17 cellular contexts compared by ENCODE assay signal in genomic region chr17:36195474-36196098, GRCh38. TPM values are rescaled to one million over a fixed set of nuclear protein-coding genes. Genes with fewer than 3 reads are reported as not detected.
A peak's percentile ranks its signal among the peaks of the same experiment; 100 is the strongest.
DNase-seq lines count a peak whose midpoint lies in the region; ATAC-seq, FAIRE-seq and TF ChIP-seq lines count a peak whose summit lies in the region.
"Had no signal": no experiment of that assay in that cellular context is flagged by ENCODE, and none has a peak within 500 bp of the region (broad histone marks: within the 10 kb centered on the region; RNA-seq: fewer than 3 reads in every experiment).

No MANE protein-coding gene starts in this region.

- peaks cover 56% of the 10 kb centered on the region for H3K27me3 Mint-ChIP-seq in osteocyte (ENCODE audit: unreplicated experiment)

- 85% methylated on average over 10 of the region's 10 CpGs; no CpG with 5 or more reads in 1 of the 2 experiments for WGBS in H1 (ENCODE audit: extremely low coverage in 1 of 2, insufficient coverage in 1 of 2, insufficient read length in 1 of 2, insufficient replicate concordance in 2 of 2, low coverage in 1 of 2, low lambda C conversion rate in 2 of 2, missing lambda C conversion rate in 1 of 2), 2 experiments

- CTCF ChIA-PET in H1 (lab: Charles Lee; ENCODE audit: partially characterized antibody): interaction anchor here (1.0 to 1.9 kb wide), 5 partner anchors 9 to 287 kb away, joined by 3 to 13 read pairs (median 4); no protein-coding TSS in a partner anchor

- no peaks in the 10 kb centered on the region for H3K79me2 ChIP-seq in H1 (ENCODE audit: control insufficient read depth in 1 of 2, insufficient read depth in 2 of 2, low read length in 2 of 2)

- no peak overlapping the region for H3K4ac ChIP-seq in H1 (replicated peaks; ENCODE audit: insufficient read length, low read depth, low read length)

- H3K4me1 Mint-ChIP-seq in osteocyte (ENCODE audit: unreplicated experiment): peaks cover 9% of the 10 kb centered on the region

- H2BK12ac ChIP-seq in H1 (ENCODE audit: low read depth, low read length): no peak overlapping the region

- no peaks in the 10 kb centered on the region for H3K9me3 Mint-ChIP-seq in osteocyte (ENCODE audit: unreplicated experiment)
- H3K9me3 Mint-ChIP-seq: activated CD4-positive, alpha-beta memory T cell treated with anti-CD3 and anti-CD28 coated beads for 36 hours had no signal

- H4K5ac ChIP-seq in H1 (ENCODE audit: insufficient read length, low read depth, low read length): no peak overlapping the region

- H3K18ac ChIP-seq in H1 (ENCODE audit: extremely low read depth, low read length): no peak overlapping the region

- no peaks in the 10 kb centered on the region for H3K9me3 ChIP-seq in H1 (ENCODE audit: insufficient read depth in 2 of 2, low read depth in 1 of 2, low read length in 1 of 2)
- H3K9me3 ChIP-seq: body of pancreas, MG63 had no signal

- TF ChIP-seq RAD21 in H1 (IDR thresholded peaks at IDR 0.05 in 1 of 2, conservative IDR thresholded peaks at IDR 0.05 in 1 of 2; ENCODE audit: low read depth in 2 of 2, low read length in 2 of 2): no peak

- H3K4me3 Mint-ChIP-seq in osteocyte (ENCODE audit: unreplicated experiment): no peak overlapping the region
- H3K4me3 Mint-ChIP-seq: activated CD4-positive, alpha-beta memory T cell treated with anti-CD3 and anti-CD28 coated beads for 36 hours had no signal

- no peak overlapping the region for H3K27ac ChIP-seq in H1 (ENCODE audit: low read depth, low read length)
- H3K27ac ChIP-seq: body of pancreas had no signal

- FAIRE-seq in H1 (lab: Jason Lieb, UNC): no peak
- FAIRE-seq: small intestine had no signal

- no peak for TF ChIP-seq EP300 in H1 (IDR thresholded peaks at IDR 0.05; ENCODE audit: borderline replicate concordance in 1 of 2, low read depth in 2 of 2, low read length in 2 of 2)

- no peak overlapping the region for H3K4me3 ChIP-seq in H1 (ENCODE audit: extremely low read depth in 1 of 4, insufficient read depth in 2 of 4, low read depth in 3 of 4, low read length in 4 of 4)
- H3K4me3 ChIP-seq: body of pancreas, MG63 had no signal

- H3K23me2 ChIP-seq in H1 (ENCODE audit: low read depth, low read length): no peaks in the 10 kb centered on the region

- no peak overlapping the region for H3K4me2 ChIP-seq in H1 (ENCODE audit: insufficient read depth in 1 of 2, low read depth in 2 of 2, low read length in 2 of 2)

- peaks cover 0 to 3% (median 2%) of the 10 kb centered on the region in 4 experiments; a peak in 4 of 7 replicates for H3K27me3 ChIP-seq in H1 (replicated peaks in 1 of 4; ENCODE audit: control insufficient read depth in 3 of 4, extremely low read depth in 1 of 4, insufficient read depth in 3 of 4, low read length in 3 of 4)
- H3K27me3 ChIP-seq: body of pancreas had no signal

- peaks cover 0 to 5% (median 2%) of the 10 kb centered on the region in 4 experiments; a peak in 2 of 7 replicates for H3K4me1 ChIP-seq in H1 (replicated peaks in 1 of 4; ENCODE audit: control insufficient read depth in 3 of 4, insufficient read depth in 4 of 4, low read length in 3 of 4)
- H3K4me1 ChIP-seq: body of pancreas had no signal

- no peak overlapping the region for H2BK20ac ChIP-seq in H1 (ENCODE audit: low read length)

- no peaks in the 10 kb centered on the region for H3K36me3 ChIP-seq in H1 (ENCODE audit: control insufficient read depth in 2 of 4, insufficient read depth in 4 of 4, low read length in 3 of 4)
- H3K36me3 ChIP-seq: MG63 had no signal

- no peak overlapping the region for H4K91ac ChIP-seq in H1 (replicated peaks; ENCODE audit: insufficient read length, low read length)

- H3K27ac Mint-ChIP-seq in osteocyte (ENCODE audit: unreplicated experiment): no peak overlapping the region
- H3K27ac Mint-ChIP-seq: activated CD4-positive, alpha-beta memory T cell treated with anti-CD3 and anti-CD28 coated beads for 36 hours had no signal

- H3K9ac ChIP-seq in H1 (replicated peaks in 1 of 4; ENCODE audit: extremely low read depth in 1 of 4, low read depth in 3 of 4, low read length in 3 of 4): no peak overlapping the region

- H2AFZ ChIP-seq in H1 (ENCODE audit: low read length): peak overlapping the region; percentile 0; the same call in 1 of the 2 replicates

- DNase-seq in ELF-1 (ENCODE audit: low read depth, low spot score) (peak; percentile 30), Kasumi-1 (lab: John Stamatoyannopoulos, UW) (peak; percentile 33 to 46), H1 (ENCODE audit: low read depth in 1 of 2, low spot score in 2 of 2) (no peak), osteocyte (ENCODE audit: extremely low spot score, unreplicated experiment) (peak; percentile 87), mucosa of gallbladder (ENCODE audit: low spot score) (no peak), UCSD-AML1 (lab: John Stamatoyannopoulos, UW; ENCODE audit: unreplicated experiment) (no peak)
- DNase-seq: activated CD4-positive, alpha-beta memory T cell treated with anti-CD3 and anti-CD28 coated beads for 36 hours; foreskin fibroblast; MG63; NCI-H2107; NCI-H82; Right ventricle myocardium superior; small intestine; T-helper 9 cell had no signal

- ATAC-seq in HG03354 (IDR thresholded peaks at IDR 0.05; ENCODE audit: poor library complexity, severe bottlenecking, unreplicated experiment): no peak
- ATAC-seq: body of pancreas had no signal

- POLR2A ChIA-PET in H1 (lab: Charles Lee; ENCODE audit: partially characterized antibody): interaction anchor here (1.1 kb wide), 1 partner anchor 13 kb away, joined by 3 read pairs; no protein-coding TSS in a partner anchor

- no peaks in the 10 kb centered on the region for H4K20me1 ChIP-seq in H1 (replicated peaks in 1 of 2; ENCODE audit: control insufficient read depth in 1 of 2, insufficient read depth in 2 of 2, low read length in 2 of 2)

- H3K56ac ChIP-seq in H1 (replicated peaks; ENCODE audit: insufficient read length, low read depth, low read length): no peak overlapping the region

- H3K79me1 ChIP-seq in H1 (ENCODE audit: low read depth, low read length): no peaks in the 10 kb centered on the region

- no peak for TF ChIP-seq CTCF in H1 (IDR thresholded peaks at IDR 0.05; ENCODE audit: control extremely low read depth in 1 of 3, insufficient read depth in 1 of 3, low read depth in 1 of 3, low read length in 3 of 3)
- no peak for TF ChIP-seq CTCF in osteocyte (IDR thresholded peaks at IDR 0.05)

- no peak overlapping the region for H2BK15ac ChIP-seq in H1 (ENCODE audit: low read length)

- H4K8ac ChIP-seq in H1 (ENCODE audit: extremely low read depth, insufficient read depth, low read length): 0 out of 2 replicates have a peak overlapping the region, but pooled peaks have one; percentile 40

- TF ChIP-seq POLR2A in H1 (IDR thresholded peaks at IDR 0.05; ENCODE audit: control extremely low read depth in 1 of 2, low read depth in 2 of 2, low read length in 2 of 2): no peak

- H2BK120ac ChIP-seq in H1 (replicated peaks; ENCODE audit: low read depth, low read length): no peak overlapping the region

- no peak overlapping the region for H2AK5ac ChIP-seq in H1 (ENCODE audit: low read depth, low read length)

- H2BK5ac ChIP-seq in H1 (ENCODE audit: low read depth, low read length): no peak overlapping the region

- H3K14ac ChIP-seq in H1 (ENCODE audit: insufficient read length): no peak overlapping the region

- H3K36me3 Mint-ChIP-seq in osteocyte (ENCODE audit: unreplicated experiment): no peaks in the 10 kb centered on the region
- H3K36me3 Mint-ChIP-seq: activated CD4-positive, alpha-beta memory T cell treated with anti-CD3 and anti-CD28 coated beads for 36 hours had no signal

- H3K23ac ChIP-seq in H1 (ENCODE audit: insufficient read length): no peak overlapping the region

TF ChIP-seq in H1, 55 proteins besides CTCF, POLR2A, EP300 and RAD21 (continues in another document):
- TF ChIP-seq SP4 (IDR thresholded peaks at IDR 0.05; ENCODE audit: low read length) (no peak), RFX5 (IDR thresholded peaks at IDR 0.05; ENCODE audit: borderline replicate concordance, low read depth, low read length) (no peak), BRCA1 (IDR thresholded peaks at IDR 0.05; ENCODE audit: low read depth, low read length) (no peak)

RNA-seq across cellular contexts. Expression of gene CCL3L1, which starts 1.0 kb away (rescaled TPM):
- total RNA-seq in H1 (2021; fragmentation: NEBNext Ultra II Directional; extraction: Animal tissue kit (Norgen Biotek cat#: 25700)): not detected in 2 replicates
- 0.11 TPM in 1 of 2 replicates, not detected in the other for polyA plus RNA-seq in H1 (2011; rRNA removed)
- polyA plus RNA-seq in H1 (2011; cell fraction: cytosol; rRNA removed): 0.28 TPM
- polyA plus RNA-seq in H1 (2011; cell fraction: nucleus; rRNA removed): 0.29 TPM
- 0.38 to 0.42 TPM in 2 of 4 replicates, not detected in the others for polyA plus RNA-seq in H1 (2012, experiment 1 of 2)
- polyA plus RNA-seq in H1 (2012, experiment 2 of 2): not detected
- polyA plus RNA-seq in H1 (2013, experiment 1 of 2): 0.18 TPM
- polyA plus RNA-seq in H1 (2013, experiment 2 of 2): 0.13 TPM
- polyA minus RNA-seq in H1 (2011; rRNA and poly(A)+ RNA removed): not detected in 2 replicates
- polyA minus RNA-seq in H1 (2011; cell fraction: cytosol; rRNA and poly(A)+ RNA removed): not detected
- polyA minus RNA-seq in H1 (2011; cell fraction: nucleus; rRNA and poly(A)+ RNA removed): not detected
- total RNA-seq in osteocyte: not detected in 2 replicates
- 13.4 TPM for total RNA-seq in mucosa of gallbladder
- total RNA-seq: Right ventricle myocardium superior had no signal

RNA-seq across cellular contexts. Expression of gene CCL4L2, which starts 15.3 kb away (rescaled TPM):
- total RNA-seq in H1 (2021; fragmentation: NEBNext Ultra II Directional; extraction: Animal tissue kit (Norgen Biotek cat#: 25700)): not detected in 2 replicates
- not detected in 2 replicates for polyA plus RNA-seq in H1 (2011; rRNA removed)
- polyA plus RNA-seq in H1 (2011; cell fraction: cytosol; rRNA removed): not detected
- polyA plus RNA-seq in H1 (2011; cell fraction: nucleus; rRNA removed): not detected
- polyA plus RNA-seq in H1 (2012, experiment 1 of 2): not detected in 4 replicates
- polyA plus RNA-seq in H1 (2012, experiment 2 of 2): not detected
- not detected for polyA plus RNA-seq in H1 (2013, experiment 1 of 2)
- not detected for polyA plus RNA-seq in H1 (2013, experiment 2 of 2)
- not detected in 2 replicates for polyA minus RNA-seq in H1 (2011; rRNA and poly(A)+ RNA removed)
- not detected for polyA minus RNA-seq in H1 (2011; cell fraction: cytosol; rRNA and poly(A)+ RNA removed)
- not detected for polyA minus RNA-seq in H1 (2011; cell fraction: nucleus; rRNA and poly(A)+ RNA removed)
- not detected in 2 replicates for total RNA-seq in osteocyte
- 23.7 TPM for total RNA-seq in mucosa of gallbladder
- total RNA-seq: body of pancreas, Right ventricle myocardium superior, subcutaneous adipose tissue had no signal

RNA-seq across cellular contexts. Expression of gene TBC1D3B, which starts 19.1 kb away (rescaled TPM):
- 3.9 and 6.2 TPM in 2 replicates for total RNA-seq in H1 (2021; fragmentation: NEBNext Ultra II Directional; extraction: Animal tissue kit (Norgen Biotek cat#: 25700))
- polyA plus RNA-seq in H1 (2011; rRNA removed): 0.54 and 0.74 TPM in 2 replicates
- 0.84 TPM for polyA plus RNA-seq in H1 (2011; cell fraction: cytosol; rRNA removed)
- 4.2 TPM for polyA plus RNA-seq in H1 (2011; cell fraction: nucleus; rRNA removed)
- polyA plus RNA-seq in H1 (2012, experiment 1 of 2): 2.4 to 3.9 TPM (median 3.3 TPM) in 4 replicates
- not detected for polyA plus RNA-seq in H1 (2012, experiment 2 of 2)
- 0.79 TPM for polyA plus RNA-seq in H1 (2013, experiment 1 of 2)
- 0.85 TPM for polyA plus RNA-seq in H1 (2013, experiment 2 of 2)
- 1.3 TPM in 1 of 2 replicates, not detected in the other for polyA minus RNA-seq in H1 (2011; rRNA and poly(A)+ RNA removed)
- polyA minus RNA-seq in H1 (2011; cell fraction: cytosol; rRNA and poly(A)+ RNA removed): not detected
- 1.4 TPM for polyA minus RNA-seq in H1 (2011; cell fraction: nucleus; rRNA and poly(A)+ RNA removed)
- total RNA-seq in osteocyte (11.7 and 12.6 TPM in 2 replicates), mucosa of gallbladder (6.0 TPM)
- total RNA-seq: body of pancreas had no signal

Comparison
In these comparisons a context has a peak if more than half of its experiments do, and no peak if none do; other contexts are left out.
1. DNase-seq: peak in ELF-1 (single experiment), Kasumi-1 (2 of 2) and osteocyte (single experiment); none in H1 (0 of 2), mucosa of gallbladder (single experiment) and UCSD-AML1 (single experiment).
2. RNA of gene CCL3L1, which starts 1.0 kb away (total RNA-seq): 13.4 TPM in mucosa of gallbladder (single experiment); not detected in osteocyte and not detected in H1; every median in the first group is over 10 times any median in the second.
3. RNA of gene CCL4L2, which starts 15.3 kb away (total RNA-seq): 23.7 TPM in mucosa of gallbladder (single experiment); not detected in H1 and not detected in osteocyte; every median in the first group is over 10 times any median in the second.